Comparison of ENCODE assay signal across 31 cellular contexts in the genomic region with DNA sequence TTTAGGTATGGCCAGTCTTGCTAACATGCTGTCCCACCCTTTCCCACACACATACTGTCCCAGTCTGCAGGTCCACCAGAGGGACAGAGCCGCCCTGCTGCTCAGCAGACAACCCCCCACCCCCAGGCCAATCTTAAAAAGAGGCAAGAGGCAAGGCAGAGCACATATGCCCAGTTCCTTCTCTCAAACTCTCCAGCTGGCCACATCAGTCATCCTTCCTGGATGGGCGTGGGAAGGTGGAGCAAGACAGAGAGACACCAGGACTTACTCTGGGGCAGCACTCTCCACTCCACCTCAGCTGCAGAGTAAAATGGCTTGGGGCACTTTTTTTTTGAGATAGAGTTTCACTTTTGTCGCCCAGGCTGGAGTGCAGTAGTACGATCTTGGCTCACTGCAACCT.
"Had no signal": no experiment of that assay in that cellular context is flagged by ENCODE, and none has a peak within 500 bp of the region (broad histone marks: within the 10 kb centered on the region; RNA-seq: fewer than 3 reads in every experiment).

No MANE protein-coding gene starts in this region.

- H3K4me1 ChIP-seq: breast epithelium had no signal

- H3K27ac ChIP-seq: breast epithelium, KMS-11, RWPE1 had no signal

- H3K36me3 Mint-ChIP-seq: activated CD4-positive, alpha-beta memory T cell treated with anti-CD3 and anti-CD28 coated beads for 36 hours; activated naive CD4-positive, alpha-beta T cell treated with anti-CD3 and anti-CD28 coated beads, Interleukin-2, amount 50 U/mL, for 24 hours; IgD-negative memory B cell; WTC11 had no signal

- H3K9me3 ChIP-seq: breast epithelium had no signal

- ATAC-seq: Panc1, T-helper 17 cell, WTC11 had no signal

- H3K4me1 Mint-ChIP-seq: activated CD4-positive, alpha-beta T cell treated with anti-CD3 and anti-CD28 coated beads, Interleukin-2, amount 10 ng/mL, durations not matched to agents 24 days and 14 days had no signal

- H3K27me3 ChIP-seq: breast epithelium, MG63 had no signal

- H3K36me3 ChIP-seq: breast epithelium, MG63 had no signal

- H3K4me3 Mint-ChIP-seq: activated CD4-positive, alpha-beta memory T cell treated with anti-CD3 and anti-CD28 coated beads for 36 hours; activated CD4-positive, alpha-beta T cell treated with anti-CD3 and anti-CD28 coated beads, Interleukin-2, amount 10 ng/mL, durations not matched to agents 24 days and 14 days; activated naive CD4-positive, alpha-beta T cell treated with anti-CD3 and anti-CD28 coated beads, Interleukin-2, amount 50 U/mL, for 24 hours; IgD-negative memory B cell; T-helper 17 cell; WTC11 had no signal

- DNase-seq: activated CD4-positive, alpha-beta memory T cell treated with anti-CD3 and anti-CD28 coated beads for 36 hours; activated CD4-positive, alpha-beta T cell treated with anti-CD3 and anti-CD28 coated beads, Interleukin-2, amount 10 ng/mL, durations not matched to agents 24 days and 14 days; activated CD4-positive, CD25-positive, alpha-beta regulatory T cell treated with anti-CD3 and anti-CD28 coated beads, Interleukin-2, amount 50 U/mL, for 72 hours; activated CD8-positive, alpha-beta memory T cell treated with anti-CD3 and anti-CD28 coated beads, Interleukin-2, amount 50 U/mL, for 4 hours; activated naive CD4-positive, alpha-beta T cell; activated T-cell treated with anti-CD3 and anti-CD28 coated beads, Interleukin-2, amount 50 U/mL, for 1 hour; aorta; caudate nucleus; MG63; MV-4-11; NCI-H1092 treated with DMSO at 0.1 percent for 48 hours; NCI-H1417 treated with DMSO at 0.1 percent for 48 hours; NCI-H1694; NCI-H2029; NCI-H2107; NCI-H2171 treated with DMSO at 0.1 percent for 48 hours; NCI-H345; NCI-H510A treated with DMSO at 0.1 percent for 48 hours; NCI-H69; NK-92 treated with Interleukin-12 subunit alpha and Interleukin-12 subunit beta, amount 100 ng/mL, for 24 hours; OCI-M1; SHP77; T-helper 17 cell; T-helper 9 cell had no signal

- H3K27ac Mint-ChIP-seq: activated CD4-positive, alpha-beta memory T cell treated with anti-CD3 and anti-CD28 coated beads for 36 hours; activated CD4-positive, alpha-beta T cell treated with anti-CD3 and anti-CD28 coated beads, Interleukin-2, amount 10 ng/mL, durations not matched to agents 24 days and 14 days; activated naive CD4-positive, alpha-beta T cell treated with anti-CD3 and anti-CD28 coated beads, Interleukin-2, amount 50 U/mL, for 24 hours; IgD-negative memory B cell; WTC11 had no signal

- H3K4me3 ChIP-seq: breast epithelium, MG63 had no signal

- H3K9me3 Mint-ChIP-seq: activated CD4-positive, alpha-beta memory T cell treated with anti-CD3 and anti-CD28 coated beads for 36 hours; activated CD4-positive, alpha-beta T cell treated with anti-CD3 and anti-CD28 coated beads, Interleukin-2, amount 10 ng/mL, durations not matched to agents 24 days and 14 days; activated naive CD4-positive, alpha-beta T cell treated with anti-CD3 and anti-CD28 coated beads, Interleukin-2, amount 50 U/mL, for 24 hours; IgD-negative memory B cell; WTC11 had no signal

- H3K27me3 Mint-ChIP-seq: activated CD4-positive, alpha-beta memory T cell treated with anti-CD3 and anti-CD28 coated beads for 36 hours; activated naive CD4-positive, alpha-beta T cell treated with anti-CD3 and anti-CD28 coated beads, Interleukin-2, amount 50 U/mL, for 24 hours; IgD-negative memory B cell had no signal
